Comparison of ENCODE assay signal across 1 cellular context in genomic region chr1:160108888-160109662, GRCh38.
TF ChIP-seq lines count a peak whose summit lies in the region.

No MANE protein-coding gene starts in this region.

TF ChIP-seq in WTC11, 78 proteins besides CTCF, POLR2A, EP300 and RAD21 (continued from another document and continues in another):
- no peak for TF ChIP-seq AFF4 (CRISPR knock-in tag; IDR thresholded peaks at IDR 0.05; ENCODE audit: borderline replicate concordance)
- 0 out of 2 replicates have a peak, but pooled peaks have one; percentile 9 for TF ChIP-seq ZNF396 (CRISPR knock-in tag; IDR thresholded peaks at IDR 0.05; ENCODE audit: borderline replicate concordance)
- TF ChIP-seq ZNF281 (CRISPR knock-in tag; IDR thresholded peaks at IDR 0.05), result no peak
- TF ChIP-seq JAZF1 (CRISPR knock-in tag; IDR thresholded peaks at IDR 0.05), result no peak
- no peak for TF ChIP-seq ZNF138 (CRISPR knock-in tag; conservative IDR thresholded peaks at IDR 0.05)
- TF ChIP-seq SMAD4 (CRISPR knock-in tag; IDR thresholded peaks at IDR 0.05), result 0 out of 2 replicates have a peak, but pooled peaks have one; percentile 7
- no peak for TF ChIP-seq EMX1 (CRISPR knock-in tag; IDR thresholded peaks at IDR 0.05)
- peak; percentile 21; the same call in 1 of the 2 replicates for TF ChIP-seq TEAD1 (CRISPR knock-in tag; IDR thresholded peaks at IDR 0.05)
- TF ChIP-seq USF2 (CRISPR knock-in tag; IDR thresholded peaks at IDR 0.05), result no peak
- no peak for TF ChIP-seq ATF2 (CRISPR knock-in tag; IDR thresholded peaks at IDR 0.05; ENCODE audit: borderline replicate concordance, low read depth)
- peak; percentile 55 for TF ChIP-seq SP1 (CRISPR knock-in tag; conservative IDR thresholded peaks at IDR 0.05)
- TF ChIP-seq MAX (CRISPR knock-in tag; IDR thresholded peaks at IDR 0.05), result peak; percentile 86
- no peak for TF ChIP-seq ZNF425 (CRISPR knock-in tag; conservative IDR thresholded peaks at IDR 0.05)
- no peak for TF ChIP-seq ZNF232 (CRISPR knock-in tag; IDR thresholded peaks at IDR 0.05)
- TF ChIP-seq ZMAT4 (CRISPR knock-in tag; IDR thresholded peaks at IDR 0.05), result no peak
- TF ChIP-seq ATF6 (CRISPR knock-in tag; IDR thresholded peaks at IDR 0.05), result no peak
- TF ChIP-seq ZNF532 (CRISPR knock-in tag; IDR thresholded peaks at IDR 0.05; ENCODE audit: borderline replicate concordance), result peak; percentile 90
- TF ChIP-seq STAT6 (CRISPR knock-in tag; conservative IDR thresholded peaks at IDR 0.05; ENCODE audit: low read depth), result no peak
- no peak for TF ChIP-seq ZNF671 (CRISPR knock-in tag; IDR thresholded peaks at IDR 0.05)
- TF ChIP-seq TEAD4 (CRISPR knock-in tag; IDR thresholded peaks at IDR 0.05), result peak; percentile 48; the same call in 1 of the 2 replicates
- TF ChIP-seq E2F1 (CRISPR knock-in tag; IDR thresholded peaks at IDR 0.05), result no peak
- no peak for TF ChIP-seq AR (CRISPR knock-in tag; IDR thresholded peaks at IDR 0.05)
